ENCODE assay signal across 9 cellular contexts in the genomic region with DNA sequence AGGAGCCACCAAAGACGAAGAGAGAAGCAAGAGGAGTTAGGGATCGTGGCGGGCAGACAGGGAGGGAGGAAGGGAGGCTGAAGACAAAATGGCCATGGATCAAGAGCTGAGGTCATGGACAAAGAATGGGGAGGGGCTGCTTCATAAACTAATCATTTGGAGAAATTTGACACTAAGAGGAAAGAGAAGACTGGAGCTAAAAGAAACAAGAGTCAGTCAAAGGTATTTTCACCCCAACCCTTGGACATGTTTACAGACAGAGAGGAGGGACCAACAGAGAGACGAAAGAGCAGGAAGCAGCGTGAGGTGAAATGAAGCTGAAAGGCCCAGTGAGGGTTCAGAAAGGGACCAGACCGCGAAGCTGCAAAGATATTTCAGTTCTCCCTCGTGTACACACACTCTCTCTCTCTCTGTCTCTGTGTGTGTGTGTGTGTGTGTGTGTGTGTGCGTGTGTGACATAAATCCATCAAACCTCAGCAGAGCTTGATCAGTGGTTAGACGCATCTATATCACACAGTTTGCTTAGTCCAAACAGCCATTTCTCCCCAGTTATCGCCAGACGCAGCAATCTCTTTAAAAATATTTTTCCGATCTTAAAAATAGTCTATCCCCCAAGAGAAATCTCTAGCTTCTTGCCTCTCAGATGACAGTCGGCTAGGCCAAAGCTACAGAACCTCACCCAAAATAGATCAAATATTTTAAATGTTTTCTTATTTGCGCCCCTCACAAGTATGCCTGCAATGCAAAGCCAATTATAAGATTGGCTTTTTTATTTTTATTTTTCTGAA. TPM values are rescaled to one million over a fixed set of nuclear protein-coding genes. Genes with fewer than 3 reads are reported as not detected.
DNase-seq lines count a peak whose midpoint lies in the region; ATAC-seq, FAIRE-seq and TF ChIP-seq lines count a peak whose summit lies in the region.
"Had no signal": no experiment of that assay in that cellular context is flagged by ENCODE, and none has a peak within 500 bp of the region (broad histone marks: within the 10 kb centered on the region; RNA-seq: fewer than 3 reads in every experiment).

No MANE protein-coding gene starts in this region.

- CTCF ChIA-PET in CD8-positive, alpha-beta memory T cell (lab: Charles Lee) = interaction anchor here (0.6 kb wide), 1 partner anchor 186 kb away, joined by 3 read pairs; no protein-coding TSS in a partner anchor

- peaks cover 4 to 15% of the 10 kb centered on the region in 2 donors for H3K27me3 Mint-ChIP-seq in CD8-positive, alpha-beta memory T cell

- no peak overlapping the region for H3K27ac ChIP-seq in CD8-positive, alpha-beta memory T cell (ENCODE audit: low read depth, low read length)

- no peaks in the 10 kb centered on the region for H3K36me3 ChIP-seq in bronchial epithelial cell (ENCODE audit: control insufficient read depth, insufficient read depth, low read length)
- H3K36me3 ChIP-seq in CD8-positive, alpha-beta memory T cell (ENCODE audit: insufficient read depth, low read length) = no peaks in the 10 kb centered on the region

- peak; percentile 85 for ATAC-seq in GM18868 (IDR thresholded peaks at IDR 0.05; ENCODE audit: unreplicated experiment)
- peak; percentile 91 for ATAC-seq in HG02938 (IDR thresholded peaks at IDR 0.05; ENCODE audit: unreplicated experiment)
- peak; percentile 77 for ATAC-seq in sciatic nerve
- no peak for ATAC-seq in HG02840 (IDR thresholded peaks at IDR 0.05; ENCODE audit: low FRiP score, unreplicated experiment)
- ATAC-seq: HCT116 had no signal

- peak overlapping the region in 1 of 8 donors; percentile 7 for H3K27ac Mint-ChIP-seq in CD8-positive, alpha-beta memory T cell

- H3K36me3 Mint-ChIP-seq in CD8-positive, alpha-beta memory T cell = no peaks in the 10 kb centered on the region

- no peak for TF ChIP-seq CTCF in bronchial epithelial cell (IDR thresholded peaks at IDR 0.05; ENCODE audit: insufficient read depth, low read length, severe bottlenecking)

- POLR2A ChIA-PET in CD8-positive, alpha-beta memory T cell (lab: Charles Lee) = no interaction called here

- intact Hi-C loops in sciatic nerve (cut with DNase I) = no loop called here

- H3K4me3 ChIP-seq in bronchial epithelial cell (ENCODE audit: low read depth, low read length) = no peak overlapping the region
- no peak overlapping the region for H3K4me3 ChIP-seq in CD8-positive, alpha-beta memory T cell (ENCODE audit: low read length)

- H3K4me1 ChIP-seq in CD8-positive, alpha-beta memory T cell (ENCODE audit: insufficient read depth, low read length) = no peaks in the 10 kb centered on the region

- H3K9me3 ChIP-seq in CD8-positive, alpha-beta memory T cell (ENCODE audit: low read length) = no peaks in the 10 kb centered on the region

- no peaks in the 10 kb centered on the region for H3K4me1 Mint-ChIP-seq in CD8-positive, alpha-beta memory T cell

- H3K9me3 Mint-ChIP-seq in CD8-positive, alpha-beta memory T cell = no peaks in the 10 kb centered on the region

- DNase-seq in bronchial epithelial cell (ENCODE audit: low read depth) (peak; percentile 60), sciatic nerve (ENCODE audit: low spot score) (no peak), NCI-H1694 treated with DMSO at 0.1 percent for 48 hours (lab: John Stamatoyannopoulos, UW) (no peak), epidermal melanocyte (ENCODE audit: insufficient read length, low spot score) (no peak)
- DNase-seq in CD8-positive, alpha-beta memory T cell = no peak

- H3K27me3 ChIP-seq in bronchial epithelial cell (ENCODE audit: control insufficient read depth, insufficient read depth, low read length) = no peaks in the 10 kb centered on the region
- no peaks in the 10 kb centered on the region for H3K27me3 ChIP-seq in CD8-positive, alpha-beta memory T cell (ENCODE audit: insufficient read depth, low read length, poor library complexity, severe bottlenecking)

- no peak overlapping the region for H3K4me3 Mint-ChIP-seq in CD8-positive, alpha-beta memory T cell

- FAIRE-seq in bronchial epithelial cell (lab: Jason Lieb, UNC) = no peak

RNA-seq across cellular contexts. Expression of gene CALD1, which starts 12.5 kb away (rescaled TPM):
- total RNA-seq in bronchial epithelial cell (71.3 and 102 TPM in 2 replicates), sciatic nerve (534 TPM)
- total RNA-seq in CD8-positive, alpha-beta memory T cell = 1 to 10 TPM; 3.1 to 3.3 TPM
- polyA plus RNA-seq in CD8-positive, alpha-beta memory T cell = not detected

Comparison
In these comparisons a context has a peak if more than half of its experiments do, and no peak if none do; other contexts are left out.
1. RNA of gene CALD1, which starts 12.5 kb away (total RNA-seq): 534 TPM in sciatic nerve (single experiment) and 71.3 to 102 TPM in bronchial epithelial cell; 3.1 to 3.3 TPM in CD8-positive, alpha-beta memory T cell; every median in the first group is over 10 times any median in the second.